Comparison of ENCODE assay signal across 1 cellular context in the genomic region with DNA sequence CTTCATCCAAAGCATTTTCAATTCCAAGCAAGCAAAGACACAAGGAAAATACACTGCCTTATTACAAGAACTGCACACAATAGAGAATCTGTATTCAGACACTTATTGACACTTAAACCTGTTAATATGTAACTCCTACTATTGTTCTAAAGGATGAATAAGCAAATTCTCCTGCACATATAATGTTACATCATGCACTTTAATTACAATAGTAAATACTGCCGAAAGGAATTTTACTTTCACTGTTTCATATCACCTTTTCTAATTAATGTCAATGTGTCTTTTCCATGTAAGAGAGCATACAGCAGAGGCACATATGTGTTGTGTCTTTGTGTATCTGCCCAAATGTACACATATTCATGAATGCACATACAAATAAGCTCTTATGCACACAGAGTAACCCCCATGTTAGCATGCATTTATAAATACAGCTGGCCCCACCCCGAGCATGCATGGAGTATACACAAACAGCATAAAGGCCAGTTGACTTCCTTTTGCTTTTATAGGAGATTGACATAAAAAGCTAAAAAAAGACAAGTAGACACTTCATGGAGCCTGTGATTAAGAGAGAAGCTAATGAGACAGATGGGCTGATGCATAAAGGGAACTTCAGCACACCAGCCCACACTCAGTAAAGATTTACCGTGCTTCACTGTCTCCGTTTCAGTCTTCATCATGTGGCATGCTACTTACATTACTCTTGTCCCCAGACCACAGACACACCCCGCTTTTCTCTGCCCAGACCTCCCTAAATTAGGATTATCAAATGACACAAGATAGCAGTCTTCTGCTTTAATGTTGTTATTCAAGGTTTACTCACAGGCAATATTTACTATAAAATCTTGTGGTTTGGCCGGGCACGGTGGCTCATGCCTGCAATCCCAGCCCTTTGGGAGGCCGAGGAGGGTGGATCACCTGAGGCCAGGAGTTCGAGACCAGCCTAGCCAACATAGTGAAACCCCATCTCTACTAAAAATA.
TF ChIP-seq lines count a peak whose summit lies in the region.

No MANE protein-coding gene starts in this region.

TF ChIP-seq in GM12878, 131 proteins besides CTCF, POLR2A, EP300 and RAD21 (continued from another document and continues in another):
- TF ChIP-seq, protein P1, sequence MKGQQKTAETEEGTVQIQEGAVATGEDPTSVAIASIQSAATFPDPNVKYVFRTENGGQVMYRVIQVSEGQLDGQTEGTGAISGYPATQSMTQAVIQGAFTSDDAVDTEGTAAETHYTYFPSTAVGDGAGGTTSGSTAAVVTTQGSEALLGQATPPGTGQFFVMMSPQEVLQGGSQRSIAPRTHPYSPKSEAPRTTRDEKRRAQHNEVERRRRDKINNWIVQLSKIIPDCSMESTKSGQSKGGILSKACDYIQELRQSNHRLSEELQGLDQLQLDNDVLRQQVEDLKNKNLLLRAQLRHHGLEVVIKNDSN (IDR thresholded peaks at IDR 0.05; ENCODE audit: borderline replicate concordance, extremely low read length, insufficient read depth, low read depth, low read length) = no peak
- TF ChIP-seq RAD51 (IDR thresholded peaks at IDR 0.05) = peak; percentile 53; the same call in 1 of the 2 replicates
- TF ChIP-seq, protein P2, sequence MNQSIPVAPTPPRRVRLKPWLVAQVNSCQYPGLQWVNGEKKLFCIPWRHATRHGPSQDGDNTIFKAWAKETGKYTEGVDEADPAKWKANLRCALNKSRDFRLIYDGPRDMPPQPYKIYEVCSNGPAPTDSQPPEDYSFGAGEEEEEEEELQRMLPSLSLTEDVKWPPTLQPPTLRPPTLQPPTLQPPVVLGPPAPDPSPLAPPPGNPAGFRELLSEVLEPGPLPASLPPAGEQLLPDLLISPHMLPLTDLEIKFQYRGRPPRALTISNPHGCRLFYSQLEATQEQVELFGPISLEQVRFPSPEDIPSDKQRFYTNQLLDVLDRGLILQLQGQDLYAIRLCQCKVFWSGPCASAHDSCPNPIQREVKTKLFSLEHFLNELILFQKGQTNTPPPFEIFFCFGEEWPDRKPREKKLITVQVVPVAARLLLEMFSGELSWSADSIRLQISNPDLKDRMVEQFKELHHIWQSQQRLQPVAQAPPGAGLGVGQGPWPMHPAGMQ (IDR thresholded peaks at IDR 0.05; ENCODE audit: borderline replicate concordance) = no peak
- no peak for TF ChIP-seq RBBP5 (conservative IDR thresholded peaks at IDR 0.05)
- TF ChIP-seq, protein P3, sequence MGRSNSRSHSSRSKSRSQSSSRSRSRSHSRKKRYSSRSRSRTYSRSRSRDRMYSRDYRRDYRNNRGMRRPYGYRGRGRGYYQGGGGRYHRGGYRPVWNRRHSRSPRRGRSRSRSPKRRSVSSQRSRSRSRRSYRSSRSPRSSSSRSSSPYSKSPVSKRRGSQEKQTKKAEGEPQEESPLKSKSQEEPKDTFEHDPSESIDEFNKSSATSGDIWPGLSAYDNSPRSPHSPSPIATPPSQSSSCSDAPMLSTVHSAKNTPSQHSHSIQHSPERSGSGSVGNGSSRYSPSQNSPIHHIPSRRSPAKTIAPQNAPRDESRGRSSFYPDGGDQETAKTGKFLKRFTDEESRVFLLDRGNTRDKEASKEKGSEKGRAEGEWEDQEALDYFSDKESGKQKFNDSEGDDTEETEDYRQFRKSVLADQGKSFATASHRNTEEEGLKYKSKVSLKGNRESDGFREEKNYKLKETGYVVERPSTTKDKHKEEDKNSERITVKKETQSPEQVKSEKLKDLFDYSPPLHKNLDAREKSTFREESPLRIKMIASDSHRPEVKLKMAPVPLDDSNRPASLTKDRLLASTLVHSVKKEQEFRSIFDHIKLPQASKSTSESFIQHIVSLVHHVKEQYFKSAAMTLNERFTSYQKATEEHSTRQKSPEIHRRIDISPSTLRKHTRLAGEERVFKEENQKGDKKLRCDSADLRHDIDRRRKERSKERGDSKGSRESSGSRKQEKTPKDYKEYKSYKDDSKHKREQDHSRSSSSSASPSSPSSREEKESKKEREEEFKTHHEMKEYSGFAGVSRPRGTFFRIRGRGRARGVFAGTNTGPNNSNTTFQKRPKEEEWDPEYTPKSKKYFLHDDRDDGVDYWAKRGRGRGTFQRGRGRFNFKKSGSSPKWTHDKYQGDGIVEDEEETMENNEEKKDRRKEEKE (IDR thresholded peaks at IDR 0.05) = no peak
- TF ChIP-seq, protein P4, sequence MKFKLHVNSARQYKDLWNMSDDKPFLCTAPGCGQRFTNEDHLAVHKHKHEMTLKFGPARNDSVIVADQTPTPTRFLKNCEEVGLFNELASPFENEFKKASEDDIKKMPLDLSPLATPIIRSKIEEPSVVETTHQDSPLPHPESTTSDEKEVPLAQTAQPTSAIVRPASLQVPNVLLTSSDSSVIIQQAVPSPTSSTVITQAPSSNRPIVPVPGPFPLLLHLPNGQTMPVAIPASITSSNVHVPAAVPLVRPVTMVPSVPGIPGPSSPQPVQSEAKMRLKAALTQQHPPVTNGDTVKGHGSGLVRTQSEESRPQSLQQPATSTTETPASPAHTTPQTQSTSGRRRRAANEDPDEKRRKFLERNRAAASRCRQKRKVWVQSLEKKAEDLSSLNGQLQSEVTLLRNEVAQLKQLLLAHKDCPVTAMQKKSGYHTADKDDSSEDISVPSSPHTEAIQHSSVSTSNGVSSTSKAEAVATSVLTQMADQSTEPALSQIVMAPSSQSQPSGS (IDR thresholded peaks at IDR 0.05; ENCODE audit: low read length) = no peak
- TF ChIP-seq CREB1 (IDR thresholded peaks at IDR 0.05; ENCODE audit: low read depth) = no peak
- TF ChIP-seq, protein P5, sequence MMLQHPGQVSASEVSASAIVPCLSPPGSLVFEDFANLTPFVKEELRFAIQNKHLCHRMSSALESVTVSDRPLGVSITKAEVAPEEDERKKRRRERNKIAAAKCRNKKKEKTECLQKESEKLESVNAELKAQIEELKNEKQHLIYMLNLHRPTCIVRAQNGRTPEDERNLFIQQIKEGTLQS (IDR thresholded peaks at IDR 0.05; ENCODE audit: borderline replicate concordance, extremely low read depth, low read depth, low read length) = no peak
- TF ChIP-seq MTA3 (IDR thresholded peaks at IDR 0.05; ENCODE audit: borderline replicate concordance, low read length) = no peak
- TF ChIP-seq DPF2 (IDR thresholded peaks at IDR 0.05) = no peak; the same call in 1 of the 2 replicates
- no peak for TF ChIP-seq SPI1 (IDR thresholded peaks at IDR 0.05; ENCODE audit: borderline replicate concordance, insufficient read depth, low read depth, low read length)
- TF ChIP-seq, protein P6, sequence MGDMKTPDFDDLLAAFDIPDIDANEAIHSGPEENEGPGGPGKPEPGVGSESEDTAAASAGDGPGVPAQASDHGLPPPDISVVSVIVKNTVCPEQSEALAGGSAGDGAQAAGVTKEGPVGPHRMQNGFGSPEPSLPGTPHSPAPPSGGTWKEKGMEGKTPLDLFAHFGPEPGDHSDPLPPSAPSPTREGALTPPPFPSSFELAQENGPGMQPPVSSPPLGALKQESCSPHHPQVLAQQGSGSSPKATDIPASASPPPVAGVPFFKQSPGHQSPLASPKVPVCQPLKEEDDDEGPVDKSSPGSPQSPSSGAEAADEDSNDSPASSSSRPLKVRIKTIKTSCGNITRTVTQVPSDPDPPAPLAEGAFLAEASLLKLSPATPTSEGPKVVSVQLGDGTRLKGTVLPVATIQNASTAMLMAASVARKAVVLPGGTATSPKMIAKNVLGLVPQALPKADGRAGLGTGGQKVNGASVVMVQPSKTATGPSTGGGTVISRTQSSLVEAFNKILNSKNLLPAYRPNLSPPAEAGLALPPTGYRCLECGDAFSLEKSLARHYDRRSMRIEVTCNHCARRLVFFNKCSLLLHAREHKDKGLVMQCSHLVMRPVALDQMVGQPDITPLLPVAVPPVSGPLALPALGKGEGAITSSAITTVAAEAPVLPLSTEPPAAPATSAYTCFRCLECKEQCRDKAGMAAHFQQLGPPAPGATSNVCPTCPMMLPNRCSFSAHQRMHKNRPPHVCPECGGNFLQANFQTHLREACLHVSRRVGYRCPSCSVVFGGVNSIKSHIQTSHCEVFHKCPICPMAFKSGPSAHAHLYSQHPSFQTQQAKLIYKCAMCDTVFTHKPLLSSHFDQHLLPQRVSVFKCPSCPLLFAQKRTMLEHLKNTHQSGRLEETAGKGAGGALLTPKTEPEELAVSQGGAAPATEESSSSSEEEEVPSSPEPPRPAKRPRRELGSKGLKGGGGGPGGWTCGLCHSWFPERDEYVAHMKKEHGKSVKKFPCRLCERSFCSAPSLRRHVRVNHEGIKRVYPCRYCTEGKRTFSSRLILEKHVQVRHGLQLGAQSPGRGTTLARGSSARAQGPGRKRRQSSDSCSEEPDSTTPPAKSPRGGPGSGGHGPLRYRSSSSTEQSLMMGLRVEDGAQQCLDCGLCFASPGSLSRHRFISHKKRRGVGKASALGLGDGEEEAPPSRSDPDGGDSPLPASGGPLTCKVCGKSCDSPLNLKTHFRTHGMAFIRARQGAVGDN (IDR thresholded peaks at IDR 0.05) = no peak
- no peak for TF ChIP-seq NR2C1 (IDR thresholded peaks at IDR 0.05)
- TF ChIP-seq EED (IDR thresholded peaks at IDR 0.05; ENCODE audit: low read depth) = no peak
- TF ChIP-seq, protein P7, sequence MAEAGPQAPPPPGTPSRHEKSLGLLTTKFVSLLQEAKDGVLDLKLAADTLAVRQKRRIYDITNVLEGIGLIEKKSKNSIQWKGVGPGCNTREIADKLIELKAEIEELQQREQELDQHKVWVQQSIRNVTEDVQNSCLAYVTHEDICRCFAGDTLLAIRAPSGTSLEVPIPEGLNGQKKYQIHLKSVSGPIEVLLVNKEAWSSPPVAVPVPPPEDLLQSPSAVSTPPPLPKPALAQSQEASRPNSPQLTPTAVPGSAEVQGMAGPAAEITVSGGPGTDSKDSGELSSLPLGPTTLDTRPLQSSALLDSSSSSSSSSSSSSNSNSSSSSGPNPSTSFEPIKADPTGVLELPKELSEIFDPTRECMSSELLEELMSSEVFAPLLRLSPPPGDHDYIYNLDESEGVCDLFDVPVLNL (IDR thresholded peaks at IDR 0.05; ENCODE audit: low read depth, low read length) = no peak
- TF ChIP-seq NR2F1 (conservative IDR thresholded peaks at IDR 0.05) = no peak
- no peak; a peak in 1 of 4 replicates for TF ChIP-seq BHLHE40 (IDR thresholded peaks at IDR 0.05; ENCODE audit: borderline replicate concordance in 1 of 2, low read depth in 2 of 2, low read length in 1 of 2)
- no peak for TF ChIP-seq GABPA (IDR thresholded peaks at IDR 0.05; ENCODE audit: low read depth)
- TF ChIP-seq, protein P8, sequence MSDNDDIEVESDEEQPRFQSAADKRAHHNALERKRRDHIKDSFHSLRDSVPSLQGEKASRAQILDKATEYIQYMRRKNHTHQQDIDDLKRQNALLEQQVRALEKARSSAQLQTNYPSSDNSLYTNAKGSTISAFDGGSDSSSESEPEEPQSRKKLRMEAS (IDR thresholded peaks at IDR 0.05; ENCODE audit: low read depth, low read length) = no peak
- TF ChIP-seq IRF4 (IDR thresholded peaks at IDR 0.05; ENCODE audit: low read depth, low read length) = no peak
- no peak for TF ChIP-seq ASH2L (IDR thresholded peaks at IDR 0.05; ENCODE audit: borderline replicate concordance, low read depth)
- TF ChIP-seq SUZ12 (IDR thresholded peaks at IDR 0.05; ENCODE audit: unreplicated experiment) = no peak
- TF ChIP-seq, protein P9, sequence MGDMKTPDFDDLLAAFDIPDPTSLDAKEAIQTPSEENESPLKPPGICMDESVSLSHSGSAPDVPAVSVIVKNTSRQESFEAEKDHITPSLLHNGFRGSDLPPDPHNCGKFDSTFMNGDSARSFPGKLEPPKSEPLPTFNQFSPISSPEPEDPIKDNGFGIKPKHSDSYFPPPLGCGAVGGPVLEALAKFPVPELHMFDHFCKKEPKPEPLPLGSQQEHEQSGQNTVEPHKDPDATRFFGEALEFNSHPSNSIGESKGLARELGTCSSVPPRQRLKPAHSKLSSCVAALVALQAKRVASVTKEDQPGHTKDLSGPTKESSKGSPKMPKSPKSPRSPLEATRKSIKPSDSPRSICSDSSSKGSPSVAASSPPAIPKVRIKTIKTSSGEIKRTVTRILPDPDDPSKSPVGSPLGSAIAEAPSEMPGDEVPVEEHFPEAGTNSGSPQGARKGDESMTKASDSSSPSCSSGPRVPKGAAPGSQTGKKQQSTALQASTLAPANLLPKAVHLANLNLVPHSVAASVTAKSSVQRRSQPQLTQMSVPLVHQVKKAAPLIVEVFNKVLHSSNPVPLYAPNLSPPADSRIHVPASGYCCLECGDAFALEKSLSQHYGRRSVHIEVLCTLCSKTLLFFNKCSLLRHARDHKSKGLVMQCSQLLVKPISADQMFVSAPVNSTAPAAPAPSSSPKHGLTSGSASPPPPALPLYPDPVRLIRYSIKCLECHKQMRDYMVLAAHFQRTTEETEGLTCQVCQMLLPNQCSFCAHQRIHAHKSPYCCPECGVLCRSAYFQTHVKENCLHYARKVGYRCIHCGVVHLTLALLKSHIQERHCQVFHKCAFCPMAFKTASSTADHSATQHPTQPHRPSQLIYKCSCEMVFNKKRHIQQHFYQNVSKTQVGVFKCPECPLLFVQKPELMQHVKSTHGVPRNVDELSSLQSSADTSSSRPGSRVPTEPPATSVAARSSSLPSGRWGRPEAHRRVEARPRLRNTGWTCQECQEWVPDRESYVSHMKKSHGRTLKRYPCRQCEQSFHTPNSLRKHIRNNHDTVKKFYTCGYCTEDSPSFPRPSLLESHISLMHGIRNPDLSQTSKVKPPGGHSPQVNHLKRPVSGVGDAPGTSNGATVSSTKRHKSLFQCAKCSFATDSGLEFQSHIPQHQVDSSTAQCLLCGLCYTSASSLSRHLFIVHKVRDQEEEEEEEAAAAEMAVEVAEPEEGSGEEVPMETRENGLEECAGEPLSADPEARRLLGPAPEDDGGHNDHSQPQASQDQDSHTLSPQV (IDR thresholded peaks at IDR 0.05) = no peak
- TF ChIP-seq, protein P10, sequence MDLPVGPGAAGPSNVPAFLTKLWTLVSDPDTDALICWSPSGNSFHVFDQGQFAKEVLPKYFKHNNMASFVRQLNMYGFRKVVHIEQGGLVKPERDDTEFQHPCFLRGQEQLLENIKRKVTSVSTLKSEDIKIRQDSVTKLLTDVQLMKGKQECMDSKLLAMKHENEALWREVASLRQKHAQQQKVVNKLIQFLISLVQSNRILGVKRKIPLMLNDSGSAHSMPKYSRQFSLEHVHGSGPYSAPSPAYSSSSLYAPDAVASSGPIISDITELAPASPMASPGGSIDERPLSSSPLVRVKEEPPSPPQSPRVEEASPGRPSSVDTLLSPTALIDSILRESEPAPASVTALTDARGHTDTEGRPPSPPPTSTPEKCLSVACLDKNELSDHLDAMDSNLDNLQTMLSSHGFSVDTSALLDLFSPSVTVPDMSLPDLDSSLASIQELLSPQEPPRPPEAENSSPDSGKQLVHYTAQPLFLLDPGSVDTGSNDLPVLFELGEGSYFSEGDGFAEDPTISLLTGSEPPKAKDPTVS (IDR thresholded peaks at IDR 0.05; ENCODE audit: low read depth, low read length) = no peak
- no peak for TF ChIP-seq PML (IDR thresholded peaks at IDR 0.05; ENCODE audit: low read length)
- TF ChIP-seq ZNF622 (IDR thresholded peaks at IDR 0.05) = no peak
- no peak for TF ChIP-seq NRF1 (conservative IDR thresholded peaks at IDR 0.05; ENCODE audit: low read depth, low read length)
- TF ChIP-seq TBL1XR1 (IDR thresholded peaks at IDR 0.05; ENCODE audit: low read depth, low read length) = no peak
- no peak for TF ChIP-seq SMC3 (IDR thresholded peaks at IDR 0.05; ENCODE audit: borderline replicate concordance, low read length)
- TF ChIP-seq, protein P11, sequence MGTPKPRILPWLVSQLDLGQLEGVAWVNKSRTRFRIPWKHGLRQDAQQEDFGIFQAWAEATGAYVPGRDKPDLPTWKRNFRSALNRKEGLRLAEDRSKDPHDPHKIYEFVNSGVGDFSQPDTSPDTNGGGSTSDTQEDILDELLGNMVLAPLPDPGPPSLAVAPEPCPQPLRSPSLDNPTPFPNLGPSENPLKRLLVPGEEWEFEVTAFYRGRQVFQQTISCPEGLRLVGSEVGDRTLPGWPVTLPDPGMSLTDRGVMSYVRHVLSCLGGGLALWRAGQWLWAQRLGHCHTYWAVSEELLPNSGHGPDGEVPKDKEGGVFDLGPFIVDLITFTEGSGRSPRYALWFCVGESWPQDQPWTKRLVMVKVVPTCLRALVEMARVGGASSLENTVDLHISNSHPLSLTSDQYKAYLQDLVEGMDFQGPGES (IDR thresholded peaks at IDR 0.05) = no peak
- TF ChIP-seq HCFC1 (IDR thresholded peaks at IDR 0.05; ENCODE audit: low read length) = no peak
- no peak for TF ChIP-seq TAF1 (IDR thresholded peaks at IDR 0.05; ENCODE audit: borderline replicate concordance, low read depth, low read length)
